ENCODE assay signal across 7 cellular contexts in the genomic region with DNA sequence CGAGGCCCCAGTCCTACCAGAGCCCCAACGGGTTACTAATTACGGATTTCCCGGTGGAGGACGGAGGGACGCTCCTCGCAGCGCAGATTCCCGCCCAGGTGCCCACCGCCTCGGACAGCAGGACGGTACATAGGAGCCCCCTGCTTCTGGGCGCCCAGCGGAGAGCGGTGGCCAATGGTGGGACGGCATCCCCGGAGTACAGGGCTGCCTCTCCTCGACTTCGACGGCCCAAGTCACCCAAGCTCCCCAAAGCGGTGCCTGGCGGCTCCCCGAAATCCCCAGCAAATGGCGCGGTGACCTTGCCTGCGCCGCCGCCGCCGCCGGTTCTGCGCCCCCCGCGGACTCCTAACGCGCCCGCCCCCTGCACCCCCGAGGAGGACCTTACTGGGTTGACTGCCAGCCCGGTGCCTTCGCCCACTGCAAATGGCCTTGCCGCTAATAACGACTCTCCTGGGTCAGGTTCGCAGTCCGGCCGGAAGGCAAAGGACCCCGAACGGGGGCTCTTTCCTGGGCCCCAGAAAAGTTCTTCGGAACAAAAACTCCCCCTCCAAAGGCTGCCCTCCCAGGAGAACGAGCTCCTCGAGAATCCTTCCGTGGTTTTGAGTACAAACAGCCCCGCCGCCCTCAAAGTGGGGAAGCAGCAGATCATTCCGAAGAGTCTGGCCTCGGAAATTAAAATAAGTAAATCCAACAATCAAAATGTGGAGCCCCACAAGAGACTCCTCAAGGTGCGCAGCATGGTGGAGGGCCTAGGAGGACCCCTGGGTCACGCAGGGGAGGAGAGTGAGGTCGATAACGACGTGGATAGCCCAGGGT. TPM values are rescaled to one million over a fixed set of nuclear protein-coding genes. Genes with fewer than 3 reads are reported as not detected.
A peak's percentile ranks its signal among the peaks of the same experiment; 100 is the strongest.
DNase-seq lines count a peak whose midpoint lies in the region; ATAC-seq and TF ChIP-seq lines count a peak whose summit lies in the region.

No MANE protein-coding gene starts in this region.

- H3K27me3 ChIP-seq in liver (ENCODE audit: control insufficient read depth in 4 of 4, insufficient read depth in 4 of 4, low read length in 3 of 4) (no peaks in the 10 kb centered on the region), thoracic aorta (replicated peaks; ENCODE audit: insufficient read depth) (no peaks in the 10 kb centered on the region)

- ATAC-seq in GM19452 (IDR thresholded peaks at IDR 0.05; ENCODE audit: unreplicated experiment) (peak; percentile 17), thoracic aorta (ENCODE audit: insufficient number of reproducible peaks, low FRiP score, low read depth) (no peak), HG02623 (IDR thresholded peaks at IDR 0.05; ENCODE audit: unreplicated experiment) (no peak), GM21825 (IDR thresholded peaks at IDR 0.05; ENCODE audit: unreplicated experiment) (no peak)

- DNase-seq in LNCaP clone FGC (ENCODE audit: low read depth) (no peak), caudate nucleus (lab: John Stamatoyannopoulos, UW) (peak in 2 of 61 donors; percentile 18 to 41), thoracic aorta (ENCODE audit: low spot score) (no peak)

- TF ChIP-seq CTCF in LNCaP clone FGC (IDR thresholded peaks at IDR 0.05; ENCODE audit: control insufficient read depth, extremely low read depth, insufficient read depth) (no peak), liver (IDR thresholded peaks at IDR 0.05; ENCODE audit: low read depth, low read length, missing input control) (no peak), thoracic aorta (IDR thresholded peaks at IDR 0.05) (no peak)

- 6% methylated on average over 60 of the region's 60 CpGs for WGBS in liver

- peak overlapping the region; percentile 72 to 91 for H3K9ac ChIP-seq in liver (ENCODE audit: low read depth in 1 of 2, low read length in 2 of 2)

- H3K9me3 ChIP-seq in liver (ENCODE audit: control insufficient read depth in 4 of 4, low read length in 3 of 4): no peaks in the 10 kb centered on the region
- H3K9me3 ChIP-seq in thoracic aorta: no peaks in the 10 kb centered on the region

- peaks cover 0 to 27% (median 11%) of the 10 kb centered on the region in 4 donors for H3K4me1 ChIP-seq in liver (ENCODE audit: control insufficient read depth in 4 of 4, insufficient read depth in 4 of 4, low read length in 3 of 4)
- peaks cover 0 to 28% of the 10 kb centered on the region in 2 donors for H3K4me1 ChIP-seq in thoracic aorta (ENCODE audit: control insufficient read depth in 1 of 2, low read depth in 2 of 2)

- H3K4me3 ChIP-seq in LNCaP clone FGC (ENCODE audit: low read depth, low read length): peak overlapping the region; percentile 90
- peak overlapping the region; percentile 68 to 98 (median 90) for H3K4me3 ChIP-seq in liver (ENCODE audit: low read depth in 1 of 3, low read length in 3 of 3)
- H3K4me3 ChIP-seq in thoracic aorta: peak overlapping the region; percentile 89

- H3K27ac ChIP-seq in caudate nucleus (ENCODE audit: low read depth, low read length) (peak overlapping the region; percentile 54), liver (ENCODE audit: low read depth in 1 of 2, low read length in 2 of 2) (peak overlapping the region; percentile 82 to 86), thoracic aorta (peak overlapping the region; percentile 59 to 77)

- H3K36me3 ChIP-seq in liver (ENCODE audit: control insufficient read depth in 4 of 4, insufficient read depth in 3 of 4, low read depth in 1 of 4, low read length in 3 of 4): peaks cover 0 to 2% (median 0%) of the 10 kb centered on the region in 4 donors
- H3K36me3 ChIP-seq in thoracic aorta: no peaks in the 10 kb centered on the region

- TF ChIP-seq RAD21 in liver (IDR thresholded peaks at IDR 0.05): no peak

TF ChIP-seq in liver, 16 proteins besides CTCF, POLR2A, EP300 and RAD21:
- no peak for TF ChIP-seq JUND (IDR thresholded peaks at IDR 0.05)
- TF ChIP-seq NR2F2 (IDR thresholded peaks at IDR 0.05): no peak
- no peak for TF ChIP-seq HNF4G (IDR thresholded peaks at IDR 0.05)
- TF ChIP-seq, protein P1, sequence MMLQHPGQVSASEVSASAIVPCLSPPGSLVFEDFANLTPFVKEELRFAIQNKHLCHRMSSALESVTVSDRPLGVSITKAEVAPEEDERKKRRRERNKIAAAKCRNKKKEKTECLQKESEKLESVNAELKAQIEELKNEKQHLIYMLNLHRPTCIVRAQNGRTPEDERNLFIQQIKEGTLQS (IDR thresholded peaks at IDR 0.05): no peak
- no peak for TF ChIP-seq EGR1 (IDR thresholded peaks at IDR 0.05; ENCODE audit: low read depth in 2 of 2)
- TF ChIP-seq, protein P2, sequence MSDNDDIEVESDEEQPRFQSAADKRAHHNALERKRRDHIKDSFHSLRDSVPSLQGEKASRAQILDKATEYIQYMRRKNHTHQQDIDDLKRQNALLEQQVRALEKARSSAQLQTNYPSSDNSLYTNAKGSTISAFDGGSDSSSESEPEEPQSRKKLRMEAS (IDR thresholded peaks at IDR 0.05): no peak
- TF ChIP-seq GABPA (IDR thresholded peaks at IDR 0.05 in 1 of 2, conservative IDR thresholded peaks at IDR 0.05 in 1 of 2): no peak
- no peak for TF ChIP-seq FOXA2 (IDR thresholded peaks at IDR 0.05)
- TF ChIP-seq TAF1 (conservative IDR thresholded peaks at IDR 0.05): no peak
- TF ChIP-seq, protein P3, sequence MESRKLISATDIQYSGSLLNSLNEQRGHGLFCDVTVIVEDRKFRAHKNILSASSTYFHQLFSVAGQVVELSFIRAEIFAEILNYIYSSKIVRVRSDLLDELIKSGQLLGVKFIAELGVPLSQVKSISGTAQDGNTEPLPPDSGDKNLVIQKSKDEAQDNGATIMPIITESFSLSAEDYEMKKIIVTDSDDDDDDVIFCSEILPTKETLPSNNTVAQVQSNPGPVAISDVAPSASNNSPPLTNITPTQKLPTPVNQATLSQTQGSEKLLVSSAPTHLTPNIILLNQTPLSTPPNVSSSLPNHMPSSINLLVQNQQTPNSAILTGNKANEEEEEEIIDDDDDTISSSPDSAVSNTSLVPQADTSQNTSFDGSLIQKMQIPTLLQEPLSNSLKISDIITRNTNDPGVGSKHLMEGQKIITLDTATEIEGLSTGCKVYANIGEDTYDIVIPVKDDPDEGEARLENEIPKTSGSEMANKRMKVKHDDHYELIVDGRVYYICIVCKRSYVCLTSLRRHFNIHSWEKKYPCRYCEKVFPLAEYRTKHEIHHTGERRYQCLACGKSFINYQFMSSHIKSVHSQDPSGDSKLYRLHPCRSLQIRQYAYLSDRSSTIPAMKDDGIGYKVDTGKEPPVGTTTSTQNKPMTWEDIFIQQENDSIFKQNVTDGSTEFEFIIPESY (IDR thresholded peaks at IDR 0.05): no peak
- no peak for TF ChIP-seq FOXA1 (IDR thresholded peaks at IDR 0.05)
- no peak for TF ChIP-seq HNF4A (conservative IDR thresholded peaks at IDR 0.05)
- no peak for TF ChIP-seq YY1 (IDR thresholded peaks at IDR 0.05)
- no peak for TF ChIP-seq SP1 (IDR thresholded peaks at IDR 0.05)
- no peak for TF ChIP-seq RXRA (IDR thresholded peaks at IDR 0.05)
- TF ChIP-seq, protein P4, sequence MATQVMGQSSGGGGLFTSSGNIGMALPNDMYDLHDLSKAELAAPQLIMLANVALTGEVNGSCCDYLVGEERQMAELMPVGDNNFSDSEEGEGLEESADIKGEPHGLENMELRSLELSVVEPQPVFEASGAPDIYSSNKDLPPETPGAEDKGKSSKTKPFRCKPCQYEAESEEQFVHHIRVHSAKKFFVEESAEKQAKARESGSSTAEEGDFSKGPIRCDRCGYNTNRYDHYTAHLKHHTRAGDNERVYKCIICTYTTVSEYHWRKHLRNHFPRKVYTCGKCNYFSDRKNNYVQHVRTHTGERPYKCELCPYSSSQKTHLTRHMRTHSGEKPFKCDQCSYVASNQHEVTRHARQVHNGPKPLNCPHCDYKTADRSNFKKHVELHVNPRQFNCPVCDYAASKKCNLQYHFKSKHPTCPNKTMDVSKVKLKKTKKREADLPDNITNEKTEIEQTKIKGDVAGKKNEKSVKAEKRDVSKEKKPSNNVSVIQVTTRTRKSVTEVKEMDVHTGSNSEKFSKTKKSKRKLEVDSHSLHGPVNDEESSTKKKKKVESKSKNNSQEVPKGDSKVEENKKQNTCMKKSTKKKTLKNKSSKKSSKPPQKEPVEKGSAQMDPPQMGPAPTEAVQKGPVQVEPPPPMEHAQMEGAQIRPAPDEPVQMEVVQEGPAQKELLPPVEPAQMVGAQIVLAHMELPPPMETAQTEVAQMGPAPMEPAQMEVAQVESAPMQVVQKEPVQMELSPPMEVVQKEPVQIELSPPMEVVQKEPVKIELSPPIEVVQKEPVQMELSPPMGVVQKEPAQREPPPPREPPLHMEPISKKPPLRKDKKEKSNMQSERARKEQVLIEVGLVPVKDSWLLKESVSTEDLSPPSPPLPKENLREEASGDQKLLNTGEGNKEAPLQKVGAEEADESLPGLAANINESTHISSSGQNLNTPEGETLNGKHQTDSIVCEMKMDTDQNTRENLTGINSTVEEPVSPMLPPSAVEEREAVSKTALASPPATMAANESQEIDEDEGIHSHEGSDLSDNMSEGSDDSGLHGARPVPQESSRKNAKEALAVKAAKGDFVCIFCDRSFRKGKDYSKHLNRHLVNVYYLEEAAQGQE (IDR thresholded peaks at IDR 0.05): no peak

RNA-seq across cellular contexts. Expression of a gene that starts 1.1 kb away (rescaled TPM):
- total RNA-seq in liver (10 to 100 TPM in 1 of 2 donors, 1 to 10 TPM in 1; 1.4 to 27.9 TPM), thoracic aorta (10 to 100 TPM; 88.0 to 96.4 TPM)
- 10 to 100 TPM; 11.6 to 25.8 TPM for polyA plus RNA-seq in liver
